In genomic region chr2:1742680-1743395, GRCh38 we compare ENCODE assay signal across 8 cellular contexts. TPM values are rescaled to one million over a fixed set of nuclear protein-coding genes. Genes with fewer than 3 reads are reported as not detected.
DNase-seq lines count a peak whose midpoint lies in the region; ATAC-seq and TF ChIP-seq lines count a peak whose summit lies in the region.

No MANE protein-coding gene starts in this region.

- DNase-seq in NCI-H226 = peak; percentile 91
- peak; percentile 90 for DNase-seq in mammary epithelial cell
- peak; percentile 80 for DNase-seq in retinal pigment epithelial cell (ENCODE audit: low read depth)
- DNase-seq in OCI-M1 (lab: John Stamatoyannopoulos, UW) = no peak
- DNase-seq in NCI-H187 (lab: John Stamatoyannopoulos, UW) = no peak

- no peak for ATAC-seq in HG02642 (IDR thresholded peaks at IDR 0.05; ENCODE audit: poor library complexity, unreplicated experiment)

- H3K36me3 ChIP-seq in BLaER1 treated with 17β-estradiol and CSF1 and Interleukin-3, amounts not matched to agents 10 nM and 100 nM = peaks cover 0 to 46% (median 33%) of the 10 kb centered on the region in 11 experiments; a peak in 18 of 22 replicates
- H3K36me3 ChIP-seq in mammary epithelial cell (ENCODE audit: insufficient read depth, low read length) = no peaks in the 10 kb centered on the region

- peaks cover 0 to 14% (median 11%) of the 10 kb centered on the region in 11 experiments; a peak in 14 of 22 replicates for H3K9me3 ChIP-seq in BLaER1 treated with 17β-estradiol and CSF1 and Interleukin-3, amounts not matched to agents 10 nM and 100 nM (replicated peaks in 1 of 11)
- no peaks in the 10 kb centered on the region for H3K9me3 ChIP-seq in mammary epithelial cell (replicated peaks; ENCODE audit: insufficient read depth, low read length)
- H3K9me3 ChIP-seq in iPS-18c (ENCODE audit: control insufficient read depth, insufficient read depth, low read length) = no peaks in the 10 kb centered on the region

- peak overlapping the region; percentile 75 to 90 (median 84) for H3K4me3 ChIP-seq in BLaER1 treated with 17β-estradiol and CSF1 and Interleukin-3, amounts not matched to agents 10 nM and 100 nM
- H3K4me3 ChIP-seq in mammary epithelial cell (replicated peaks in 1 of 3; ENCODE audit: insufficient read depth in 1 of 3, low read depth in 2 of 3, low read length in 3 of 3) (peak overlapping the region; percentile 64 to 72 (median 71)), iPS-18c (ENCODE audit: insufficient read depth, low read depth, low read length) (peak overlapping the region; percentile 80), retinal pigment epithelial cell (ENCODE audit: low read length) (peak overlapping the region; percentile 68)

- H3K9ac ChIP-seq in BLaER1 treated with 17β-estradiol and CSF1 and Interleukin-3, amounts not matched to agents 10 nM and 100 nM = peak overlapping the region; percentile 83 to 94 (median 91)
- peak overlapping the region; percentile 83 for H3K9ac ChIP-seq in mammary epithelial cell (ENCODE audit: insufficient read depth, low read length)

- H3K4me2 ChIP-seq in BLaER1 treated with 17β-estradiol and CSF1 and Interleukin-3, amounts not matched to agents 10 nM and 100 nM = peak overlapping the region; percentile 82 to 94 (median 88)
- peak overlapping the region; percentile 89 for H3K4me2 ChIP-seq in mammary epithelial cell (ENCODE audit: insufficient read depth, low read depth, low read length)

- in situ Hi-C loops in mammary epithelial cell (cut with MboI; ENCODE audit: low sequenced_read_pairs in 2 of 2) = loop anchor here (10.0 kb wide), 2 partner anchors 148 to 188 kb away; no protein-coding TSS in a partner anchor

- peak overlapping the region; percentile 82 to 94 (median 92) for H3K27ac ChIP-seq in BLaER1 treated with 17β-estradiol and CSF1 and Interleukin-3, amounts not matched to agents 10 nM and 100 nM
- H3K27ac ChIP-seq in mammary epithelial cell (ENCODE audit: insufficient read depth, low read depth, low read length) = peak overlapping the region; percentile 81

- peak overlapping the region; percentile 54 for H2AFZ ChIP-seq in mammary epithelial cell (ENCODE audit: low read depth, low read length)

- TF ChIP-seq CTCF in mammary epithelial cell (conservative IDR thresholded peaks at IDR 0.05 in 1 of 2, IDR thresholded peaks at IDR 0.05 in 1 of 2; ENCODE audit: extremely low read depth in 1 of 2, insufficient read depth in 1 of 2, low read depth in 1 of 2, low read length in 2 of 2) (peak; percentile 52 to 75), retinal pigment epithelial cell (conservative IDR thresholded peaks at IDR 0.05; ENCODE audit: low read depth, low read length) (peak; percentile 67)

- intact Hi-C loops in mammary epithelial cell (cut with micrococcal nuclease) = loop anchor here (1.0 to 5.0 kb wide), 10 partner anchors 26 to 1066 kb away; partner anchors contain the start of gene TMEM18

- peaks cover 40 to 68% (median 61%) of the 10 kb centered on the region in 10 experiments for H3K4me1 ChIP-seq in BLaER1 treated with 17β-estradiol and CSF1 and Interleukin-3, amounts not matched to agents 10 nM and 100 nM
- H3K4me1 ChIP-seq in mammary epithelial cell (ENCODE audit: insufficient read depth, low read length) = peaks cover 16% of the 10 kb centered on the region

- CTCF ChIA-PET in mammary epithelial cell (lab: Charles Lee; ENCODE audit: low non-redundant PET) = interaction anchor here (0.8 kb wide), 1 partner anchor 186 kb away, joined by 4 read pairs; no protein-coding TSS in a partner anchor

- no TSS peak for BruUV-seq in mammary epithelial cell (replicated peaks; lab: Mats Ljungman, UMichigan)

- dilution Hi-C loops in mammary epithelial cell (cut with HindIII; ENCODE audit: low sequenced_read_pairs) = no loop called here

- H3K27me3 ChIP-seq in BLaER1 treated with 17β-estradiol and CSF1 and Interleukin-3, amounts not matched to agents 10 nM and 100 nM = no peaks in the 10 kb centered on the region
- H3K27me3 ChIP-seq in mammary epithelial cell (ENCODE audit: insufficient read depth, low read length) = no peaks in the 10 kb centered on the region

- peaks cover 15 to 68% (median 52%) of the 10 kb centered on the region in 11 experiments; a peak in 20 of 22 replicates for H4K20me1 ChIP-seq in BLaER1 treated with 17β-estradiol and CSF1 and Interleukin-3, amounts not matched to agents 10 nM and 100 nM
- no peaks in the 10 kb centered on the region for H4K20me1 ChIP-seq in mammary epithelial cell (ENCODE audit: insufficient read depth, low read length)

- WGBS in mammary epithelial cell (ENCODE audit: low coverage, missing lambda C conversion rate) = 2% methylated on average over 21 of the region's 54 CpGs

- H3K79me2 ChIP-seq in mammary epithelial cell (ENCODE audit: insufficient read depth, low read length) = peaks cover 50% of the 10 kb centered on the region

RNA-seq across cellular contexts. Expression of gene PXDN, which starts 1.5 kb away (rescaled TPM):
- 100 to 1,000 TPM in 1 of 2 donors, 10 to 100 TPM in 1; 99.8 to 103 TPM for total RNA-seq in mammary epithelial cell
- polyA plus RNA-seq in mammary epithelial cell = 99.0 TPM
- polyA minus RNA-seq in mammary epithelial cell = 120 TPM

Comparison
In these comparisons a context has a peak if more than half of its experiments do, and no peak if none do; other contexts are left out.
1. DNase-seq: peak in NCI-H226 (single experiment), mammary epithelial cell (single experiment) and retinal pigment epithelial cell (single experiment); none in OCI-M1 (single experiment) and NCI-H187 (0 of 2).
2. Peak in every context shown above with its lines, with median percentiles within 50 percentile points of each other: H3K4me3 ChIP-seq.